22 cellular contexts compared by ENCODE assay signal in genomic region chr10:77448226-77448625, GRCh38.
A peak's percentile ranks its signal among the peaks of the same experiment; 100 is the strongest.
DNase-seq lines count a peak whose midpoint lies in the region; ATAC-seq, FAIRE-seq and TF ChIP-seq lines count a peak whose summit lies in the region.
"Had no signal": no experiment of that assay in that cellular context is flagged by ENCODE, and none has a peak within 500 bp of the region (broad histone marks: within the 10 kb centered on the region; RNA-seq: fewer than 3 reads in every experiment).

No MANE protein-coding gene starts in this region.

- H3K4me1 ChIP-seq in colonic mucosa: no peaks in the 10 kb centered on the region
- peaks cover 0 to 44% (median 19%) of the 10 kb centered on the region in 4 donors for H3K4me1 ChIP-seq in stomach
- no peaks in the 10 kb centered on the region; a peak in 1 of 4 replicates for H3K4me1 ChIP-seq in SK-N-SH (ENCODE audit: control insufficient read depth in 1 of 2, insufficient read depth in 2 of 2, low read depth in 1 of 2, low read length in 1 of 2)
- H3K4me1 ChIP-seq in HepG2 (ENCODE audit: insufficient read depth, low read length): peaks cover 16% of the 10 kb centered on the region
- H3K4me1 ChIP-seq: A549, HAP-1 had no signal

- H3K79me2 ChIP-seq in SK-N-SH (ENCODE audit: insufficient read depth) (no peaks in the 10 kb centered on the region), HepG2 (ENCODE audit: insufficient read depth, low read length) (no peaks in the 10 kb centered on the region)

- DNase-seq in NCI-H1417 treated with DMSO at 0.1 percent for 48 hours (lab: John Stamatoyannopoulos, UW) (peak; percentile 3), colonic mucosa (peak; percentile 34), medulla oblongata (ENCODE audit: extremely low spot score) (peak; percentile 34), stomach (peak; percentile 35), Kasumi-1 (lab: John Stamatoyannopoulos, UW) (no peak), SK-N-SH (no peak), HepG2 (ENCODE audit: low spot score) (no peak), NCI-H128 (lab: John Stamatoyannopoulos, UW; ENCODE audit: unreplicated experiment) (no peak)
- DNase-seq: BE2C, DMS79 treated with DMSO at 0.1 percent for 48 hours, MM.1S, NCI-H1092, NCI-H146, NCI-H2029 treated with DMSO at 0.1 percent for 48 hours, NCI-H2171, NCI-H345, NCI-H526, OCI-M1 had no signal

- POLR2A ChIA-PET in SK-N-SH (lab: Yijun Ruan, JAX): no interaction called here
- POLR2A ChIA-PET in HepG2 (lab: Yijun Ruan, JAX): no interaction called here

- H3K9ac ChIP-seq in colonic mucosa (ENCODE audit: low read depth in 2 of 2, low read length in 2 of 2) (no peak overlapping the region), SK-N-SH (no peak overlapping the region), HepG2 (ENCODE audit: insufficient read depth, low read depth, low read length) (no peak overlapping the region)

- no peak for TF ChIP-seq EP300 in stomach (IDR thresholded peaks at IDR 0.05)
- no peak for TF ChIP-seq EP300 in SK-N-SH (IDR thresholded peaks at IDR 0.05; ENCODE audit: borderline replicate concordance in 1 of 2, low read depth in 1 of 2, low read length in 1 of 2)
- no peak for TF ChIP-seq EP300 in HepG2 (IDR thresholded peaks at IDR 0.05; ENCODE audit: low read depth in 2 of 2, low read length in 2 of 2)
- no peak for TF ChIP-seq EP300 in HepG2 (CRISPR knock-in tag; IDR thresholded peaks at IDR 0.05; ENCODE audit: borderline replicate concordance)

- H3K9me3 ChIP-seq in colonic mucosa: no peaks in the 10 kb centered on the region
- no peaks in the 10 kb centered on the region for H3K9me3 ChIP-seq in stomach
- no peaks in the 10 kb centered on the region for H3K9me3 ChIP-seq in SK-N-SH
- H3K9me3 ChIP-seq in HepG2 (ENCODE audit: low read length): no peaks in the 10 kb centered on the region
- H3K9me3 ChIP-seq: A549, BE2C, HAP-1 had no signal

- no peak for TF ChIP-seq POLR2A in stomach (IDR thresholded peaks at IDR 0.05)
- no peak for TF ChIP-seq POLR2A in HepG2 (IDR thresholded peaks at IDR 0.05; ENCODE audit: insufficient read depth in 1 of 2, low read depth in 2 of 2, low read length in 2 of 2)

- no peak for FAIRE-seq in HepG2 (lab: Jason Lieb, UNC)
- FAIRE-seq: A549 had no signal

- H3K27ac ChIP-seq in colonic mucosa (no peak overlapping the region), stomach (no peak overlapping the region), SK-N-SH (ENCODE audit: low read depth in 2 of 2, low read length in 1 of 2) (no peak overlapping the region), HepG2 (ENCODE audit: extremely low read length, insufficient read depth, low read length) (no peak overlapping the region)
- H3K27ac ChIP-seq: A549 had no signal

- no peaks in the 10 kb centered on the region for H3K36me3 ChIP-seq in colonic mucosa
- no peaks in the 10 kb centered on the region for H3K36me3 ChIP-seq in stomach
- H3K36me3 ChIP-seq in SK-N-SH (replicated peaks in 1 of 2; ENCODE audit: control insufficient read depth in 1 of 2, insufficient read depth in 2 of 2, low read length in 1 of 2): peaks cover 0 to 11% of the 10 kb centered on the region in 2 experiments
- H3K36me3 ChIP-seq in HepG2 (replicated peaks in 1 of 2; ENCODE audit: control insufficient read depth in 1 of 2, insufficient read depth in 2 of 2, low read length in 2 of 2): no peaks in the 10 kb centered on the region
- H3K36me3 ChIP-seq: BE2C, HAP-1 had no signal

- H3K4me3 ChIP-seq in colonic mucosa: no peak overlapping the region
- no peak overlapping the region for H3K4me3 ChIP-seq in stomach
- H3K4me3 ChIP-seq in SK-N-SH (ENCODE audit: low read depth in 2 of 2, low read length in 1 of 2): no peak overlapping the region
- H3K4me3 ChIP-seq in HepG2 (replicated peaks in 1 of 3; ENCODE audit: insufficient read depth in 1 of 3, low read depth in 2 of 3, low read length in 3 of 3): no peak overlapping the region
- H3K4me3 ChIP-seq: A549, GM23338, HAP-1 had no signal

- no peak overlapping the region for H2AFZ ChIP-seq in SK-N-SH (ENCODE audit: low read depth)
- no peak overlapping the region for H2AFZ ChIP-seq in HepG2 (ENCODE audit: low read length)
- H2AFZ ChIP-seq: GM23338 had no signal

- no peak for ATAC-seq in HepG2
- ATAC-seq: A549, GM23338, Right ventricle myocardium inferior had no signal

- CTCF ChIA-PET in SK-N-SH (lab: Yijun Ruan, JAX): interaction anchor here (1.0 kb wide), 1 partner anchor 48 kb away, joined by 3 read pairs; no protein-coding TSS in a partner anchor
- CTCF ChIA-PET in HepG2 (lab: Yijun Ruan, JAX; ENCODE audit: low intra/inter-chr PET ratio, low total read pairs): no interaction called here

- TF ChIP-seq CTCF in colonic mucosa (IDR thresholded peaks at IDR 0.05) (no peak), stomach (IDR thresholded peaks at IDR 0.05) (no peak), SK-N-SH (IDR thresholded peaks at IDR 0.05) (no peak), HepG2 (CRISPR knock-in tag; IDR thresholded peaks at IDR 0.05) (no peak)

- in situ Hi-C loops in HepG2 (cut with HindIII; ENCODE audit: extremely low pct_ligation_motif_present, low pct_unique_long_range_greater_than_20kb): no loop called here

- intact Hi-C loops in colonic mucosa (cut with DNase I) (no loop called here), stomach (cut with DNase I; ENCODE audit: low total_unique reads) (no loop called here), HepG2 (cut with micrococcal nuclease; ENCODE audit: unreplicated experiment) (no loop called here)

- TF ChIP-seq RAD21 in SK-N-SH (IDR thresholded peaks at IDR 0.05; ENCODE audit: low read length): no peak
- no peak for TF ChIP-seq RAD21 in HepG2 (CRISPR knock-in tag; IDR thresholded peaks at IDR 0.05)

- H3K9me2 ChIP-seq in SK-N-SH: no peaks in the 10 kb centered on the region

- 33 to 55% (median 43%) methylated on average over 5 of the region's 5 CpGs for WGBS in stomach, 5 donors
- 99% methylated on average over 5 of the region's 5 CpGs for WGBS in SK-N-SH (ENCODE audit: low lambda C conversion rate)
- WGBS in HepG2 (ENCODE audit: low lambda C conversion rate): 53% methylated on average over 5 of the region's 5 CpGs

- H3K4me2 ChIP-seq in SK-N-SH (no peak overlapping the region), HepG2 (ENCODE audit: low read depth, low read length) (no peak overlapping the region)
- H3K4me2 ChIP-seq: A549, GM23338 had no signal

- H3K27me3 ChIP-seq in colonic mucosa (no peaks in the 10 kb centered on the region), stomach (no peaks in the 10 kb centered on the region), SK-N-SH (ENCODE audit: insufficient read depth) (no peaks in the 10 kb centered on the region), HepG2 (ENCODE audit: control insufficient read depth in 1 of 2, insufficient read depth in 2 of 2, low read length in 2 of 2) (no peaks in the 10 kb centered on the region; a peak in 2 of 5 replicates)
- H3K27me3 ChIP-seq: BE2C had no signal

- no peaks in the 10 kb centered on the region for H3F3A ChIP-seq in SK-N-SH (replicated peaks; ENCODE audit: insufficient read depth)

- BruUV-seq in HepG2 (replicated peaks; lab: Mats Ljungman, UMichigan): no TSS peak

- H4K20me1 ChIP-seq in SK-N-SH (ENCODE audit: insufficient read depth) (no peaks in the 10 kb centered on the region), HepG2 (ENCODE audit: insufficient read depth, low read length) (no peaks in the 10 kb centered on the region)

TF ChIP-seq in SK-N-SH, 30 proteins besides CTCF, POLR2A, EP300 and RAD21 (continues in another document):
- no peak for TF ChIP-seq USF1 (IDR thresholded peaks at IDR 0.05; ENCODE audit: borderline replicate concordance, low read depth)
- TF ChIP-seq RFX5 (IDR thresholded peaks at IDR 0.05; ENCODE audit: low read length): no peak
- TF ChIP-seq FOSL2 (IDR thresholded peaks at IDR 0.05; ENCODE audit: borderline replicate concordance, low read depth): no peak
- TF ChIP-seq FOXM1 (IDR thresholded peaks at IDR 0.05; ENCODE audit: low read depth): no peak

TF ChIP-seq in HepG2, 621 proteins besides CTCF, POLR2A, EP300 and RAD21 (continues in another document):
- no peak for TF ChIP-seq EEA1 (CRISPR knock-in tag; IDR thresholded peaks at IDR 0.05; ENCODE audit: borderline replicate concordance)
- TF ChIP-seq RORA (CRISPR knock-in tag; IDR thresholded peaks at IDR 0.05): no peak
- TF ChIP-seq RCOR2 (CRISPR knock-in tag; IDR thresholded peaks at IDR 0.05): no peak
- TF ChIP-seq ZNF788 (CRISPR knock-in tag; IDR thresholded peaks at IDR 0.05; ENCODE audit: borderline replicate concordance): no peak
- no peak for TF ChIP-seq CREM (IDR thresholded peaks at IDR 0.05)
- no peak for TF ChIP-seq CREM (CRISPR knock-in tag; IDR thresholded peaks at IDR 0.05)
- TF ChIP-seq FOXP1 (IDR thresholded peaks at IDR 0.05): no peak
- TF ChIP-seq FOXP1 (CRISPR knock-in tag; IDR thresholded peaks at IDR 0.05): no peak
- TF ChIP-seq HINFP (CRISPR knock-in tag; IDR thresholded peaks at IDR 0.05; ENCODE audit: low read depth): no peak
- no peak for TF ChIP-seq ZNF256 (CRISPR knock-in tag; conservative IDR thresholded peaks at IDR 0.05)
- TF ChIP-seq TIGD3 (CRISPR knock-in tag; IDR thresholded peaks at IDR 0.05; ENCODE audit: borderline replicate concordance): no peak
- no peak for TF ChIP-seq ZNF562 (CRISPR knock-in tag; IDR thresholded peaks at IDR 0.05; ENCODE audit: borderline replicate concordance)
- TF ChIP-seq HOXA3 (CRISPR knock-in tag; IDR thresholded peaks at IDR 0.05): no peak
- TF ChIP-seq ZNF567 (CRISPR knock-in tag; IDR thresholded peaks at IDR 0.05; ENCODE audit: borderline replicate concordance): no peak

Comparison
In these comparisons a context has a peak if more than half of its experiments do, and no peak if none do; other contexts are left out.
1. DNase-seq: peak in NCI-H1417 treated with DMSO at 0.1 percent for 48 hours (single experiment), colonic mucosa (single experiment), medulla oblongata (single experiment) and stomach (single experiment); none in Kasumi-1 (0 of 2), SK-N-SH (single experiment), HepG2 (single experiment) and NCI-H128 (single experiment).